ENCODE assay signal across 31 cellular contexts in genomic region chr9:34282096-34282495, GRCh38. TPM values are rescaled to one million over a fixed set of nuclear protein-coding genes. Genes with fewer than 3 reads are reported as not detected.
"Had no signal": no experiment of that assay in that cellular context is flagged by ENCODE, and none has a peak within 500 bp of the region (broad histone marks: within the 10 kb centered on the region; RNA-seq: fewer than 3 reads in every experiment).

No MANE protein-coding gene starts in this region.

- H3K36me3 ChIP-seq: ascending aorta, Peyer's patch had no signal

- H3K4me1 ChIP-seq: ascending aorta, Peyer's patch had no signal

- H3K27ac Mint-ChIP-seq: activated CD4-positive, alpha-beta memory T cell treated with anti-CD3 and anti-CD28 coated beads, Interleukin-2, amount 10 ng/mL, durations not matched to agents 7 days and 5 days; activated CD8-positive, alpha-beta memory T cell treated with anti-CD3 and anti-CD28 coated beads, Interleukin-2, amount 10 ng/mL, durations not matched to agents 7 days and 5 days; activated naive CD4-positive, alpha-beta T cell treated with anti-CD3 and anti-CD28 coated beads, Interleukin-2, amount 10 ng/mL, durations not matched to agents 7 days and 5 days; activated naive CD8-positive, alpha-beta T cell; activated naive CD8-positive, alpha-beta T cell treated with anti-CD3 and anti-CD28 coated beads, Interleukin-2, amount 50 U/mL, for 24 hours had no signal

- H3K9me3 Mint-ChIP-seq: activated CD4-positive, alpha-beta memory T cell treated with anti-CD3 and anti-CD28 coated beads, Interleukin-2, amount 10 ng/mL, durations not matched to agents 7 days and 5 days; activated naive CD4-positive, alpha-beta T cell treated with anti-CD3 and anti-CD28 coated beads, Interleukin-2, amount 10 ng/mL, durations not matched to agents 7 days and 5 days; activated naive CD8-positive, alpha-beta T cell treated with anti-CD3 and anti-CD28 coated beads, Interleukin-2, amount 50 U/mL, for 24 hours had no signal

- H3K9me3 ChIP-seq: ascending aorta, Peyer's patch had no signal

- H3K27me3 Mint-ChIP-seq: activated CD4-positive, alpha-beta memory T cell treated with anti-CD3 and anti-CD28 coated beads, Interleukin-2, amount 10 ng/mL, durations not matched to agents 7 days and 5 days; activated CD8-positive, alpha-beta memory T cell treated with anti-CD3 and anti-CD28 coated beads, Interleukin-2, amount 10 ng/mL, durations not matched to agents 7 days and 5 days; activated naive CD4-positive, alpha-beta T cell treated with anti-CD3 and anti-CD28 coated beads, Interleukin-2, amount 10 ng/mL, durations not matched to agents 7 days and 5 days; activated naive CD8-positive, alpha-beta T cell treated with anti-CD3 and anti-CD28 coated beads, Interleukin-2, amount 50 U/mL, for 24 hours had no signal

- H3K27ac ChIP-seq: ascending aorta, Peyer's patch, RWPE1, WERI-Rb-1 had no signal

- H3K4me3 ChIP-seq: ascending aorta, K562, Peyer's patch had no signal

- ATAC-seq: activated CD8-positive, alpha-beta memory T cell treated with anti-CD3 and anti-CD28 coated beads, Interleukin-2, amount 10 ng/mL, durations not matched to agents 7 days and 5 days; activated naive CD8-positive, alpha-beta T cell treated with anti-CD3 and anti-CD28 coated beads, Interleukin-2, amount 50 U/mL, for 24 hours; K562; PC-3; Right ventricle myocardium inferior had no signal

- DNase-seq: activated CD4-positive, alpha-beta memory T cell treated with anti-CD3 and anti-CD28 coated beads, Interleukin-2, amount 10 ng/mL, durations not matched to agents 7 days and 5 days; activated CD4-positive, alpha-beta T cell treated with anti-CD3 and anti-CD28 coated beads for 1 hour; activated CD4-positive, alpha-beta T cell treated with anti-CD3 and anti-CD28 coated beads for 48 hours; activated CD4-positive, CD25-positive, alpha-beta regulatory T cell; activated CD8-positive, alpha-beta memory T cell treated with anti-CD3 and anti-CD28 coated beads for 24 hours; activated CD8-positive, alpha-beta memory T cell treated with anti-CD3 and anti-CD28 coated beads, Interleukin-2, amount 10 ng/mL, durations not matched to agents 7 days and 5 days; activated CD8-positive, alpha-beta memory T cell treated with anti-CD3 and anti-CD28 coated beads, Interleukin-2, amount 50 U/mL, for 48 hours; activated effector memory CD4-positive, alpha-beta T cell treated with Interleukin-2 at 50 U/mL for 16 hours; activated naive CD4-positive, alpha-beta T cell treated with anti-CD3 and anti-CD28 coated beads, Interleukin-2, amount 10 ng/mL, durations not matched to agents 7 days and 5 days; activated naive CD8-positive, alpha-beta T cell treated with anti-CD3 and anti-CD28 coated beads, Interleukin-2, amount 50 U/mL, for 24 hours; activated T-cell treated with anti-CD3 and anti-CD28 coated beads, Interleukin-2, amount 50 U/mL, for 48 hours; amygdala; NCI-H1105; NCI-H1436; NCI-H1694; NCI-H2029; NCI-H345; NCI-H510A; NCI-H526; NCI-H748 treated with DMSO at 0.1 percent for 48 hours; NK-92 treated with Interleukin-12 subunit alpha and Interleukin-12 subunit beta, amount 100 ng/mL, for 24 hours; PC-3; Peyer's patch; SW 1271; T1000; WERI-Rb-1 had no signal

- H3K27me3 ChIP-seq: ascending aorta, Peyer's patch had no signal

- H3K4me3 Mint-ChIP-seq: activated CD4-positive, alpha-beta memory T cell treated with anti-CD3 and anti-CD28 coated beads, Interleukin-2, amount 10 ng/mL, durations not matched to agents 7 days and 5 days; activated CD8-positive, alpha-beta memory T cell treated with anti-CD3 and anti-CD28 coated beads, Interleukin-2, amount 10 ng/mL, durations not matched to agents 7 days and 5 days; activated naive CD4-positive, alpha-beta T cell treated with anti-CD3 and anti-CD28 coated beads, Interleukin-2, amount 10 ng/mL, durations not matched to agents 7 days and 5 days; activated naive CD8-positive, alpha-beta T cell; activated naive CD8-positive, alpha-beta T cell treated with anti-CD3 and anti-CD28 coated beads, Interleukin-2, amount 50 U/mL, for 24 hours had no signal

RNA-seq across cellular contexts. Expression of gene NUDT2, which starts 47.3 kb away (rescaled TPM):
- total RNA-seq: ascending aorta had no signal
